ENCODE assay signal across 8 cellular contexts in genomic region chr20:47205577-47206123, GRCh38.
DNase-seq lines count a peak whose midpoint lies in the region; ATAC-seq and TF ChIP-seq lines count a peak whose summit lies in the region.

No MANE protein-coding gene starts in this region.

- H3K36me3 Mint-ChIP-seq in stimulated activated naive B cell treated with anti-CD40 and anti-IgM and Interleukin-4, amounts not matched to agents 10 μg/mL and 1 μg/mL and 100 μg/mL, for 72 hours, result peaks cover 20 to 21% of the 10 kb centered on the region in 2 donors

- peak; percentile 83 for TF ChIP-seq CTCF in astrocyte of the spinal cord (IDR thresholded peaks at IDR 0.05; ENCODE audit: low read depth, low read length)

- H3K27me3 Mint-ChIP-seq in stimulated activated naive B cell treated with anti-CD40 and anti-IgM and Interleukin-4, amounts not matched to agents 10 μg/mL and 1 μg/mL and 100 μg/mL, for 72 hours, result no peaks in the 10 kb centered on the region

- peak; percentile 65 for ATAC-seq in HG03280 (IDR thresholded peaks at IDR 0.05; ENCODE audit: unreplicated experiment)
- peak; percentile 91 to 98 for ATAC-seq in stimulated activated naive B cell treated with anti-CD40 and anti-IgM and Interleukin-4, amounts not matched to agents 10 μg/mL and 1 μg/mL and 100 μg/mL, for 72 hours (replicated peaks)
- no peak for ATAC-seq in GM21360 (IDR thresholded peaks at IDR 0.05; ENCODE audit: unreplicated experiment)
- no peak for ATAC-seq in GM21825 (IDR thresholded peaks at IDR 0.05; ENCODE audit: unreplicated experiment)

- H3K4me3 ChIP-seq in astrocyte of the spinal cord (ENCODE audit: low read depth, low read length), result no peak overlapping the region

- H3K4me1 Mint-ChIP-seq in stimulated activated naive B cell treated with anti-CD40 and anti-IgM and Interleukin-4, amounts not matched to agents 10 μg/mL and 1 μg/mL and 100 μg/mL, for 72 hours, result peaks cover 13 to 21% of the 10 kb centered on the region in 2 donors

- in situ Hi-C loops in astrocyte of the spinal cord (cut with HindIII; ENCODE audit: low sequenced_read_pairs), result no loop called here

- H3K9me3 Mint-ChIP-seq in stimulated activated naive B cell treated with anti-CD40 and anti-IgM and Interleukin-4, amounts not matched to agents 10 μg/mL and 1 μg/mL and 100 μg/mL, for 72 hours, result peaks cover 0 to 2% of the 10 kb centered on the region in 2 donors

- DNase-seq in Daoy (ENCODE audit: low read depth) (peak; percentile 53), NOMO-1 treated with DMSO at 0.1 percent for 48 hours (lab: John Stamatoyannopoulos, UW; ENCODE audit: unreplicated experiment) (peak; percentile 8), astrocyte of the spinal cord (ENCODE audit: low read depth, low spot score) (peak; percentile 68), iPS DF 4.7 (ENCODE audit: extremely low read depth, low spot score) (peak; percentile 14)
- DNase-seq in stimulated activated naive B cell treated with anti-CD40 and anti-IgM and Interleukin-4, amounts not matched to agents 10 μg/mL and 1 μg/mL and 100 μg/mL, for 72 hours, result peak; percentile 77

- H3K4me3 Mint-ChIP-seq in stimulated activated naive B cell treated with anti-CD40 and anti-IgM and Interleukin-4, amounts not matched to agents 10 μg/mL and 1 μg/mL and 100 μg/mL, for 72 hours, result no peak overlapping the region

- H3K27ac Mint-ChIP-seq in stimulated activated naive B cell treated with anti-CD40 and anti-IgM and Interleukin-4, amounts not matched to agents 10 μg/mL and 1 μg/mL and 100 μg/mL, for 72 hours, result peak overlapping the region; percentile 20

Comparison
In these comparisons a context has a peak if more than half of its experiments do, and no peak if none do; other contexts are left out.
1. DNase-seq: peak in every context shown above with its lines; median percentile 77 in stimulated activated naive B cell treated with anti-CD40 and anti-IgM and Interleukin-4, amounts not matched to agents 10 μg/mL and 1 μg/mL and 100 μg/mL, for 72 hours; 68 in astrocyte of the spinal cord; 53 in Daoy; 14 in iPS DF 4.7; 8 in NOMO-1 treated with DMSO at 0.1 percent for 48 hours.
2. ATAC-seq: peak in HG03280 (single experiment) and stimulated activated naive B cell treated with anti-CD40 and anti-IgM and Interleukin-4, amounts not matched to agents 10 μg/mL and 1 μg/mL and 100 μg/mL, for 72 hours (2 of 2); none in GM21360 (single experiment) and GM21825 (single experiment).